27 cellular contexts compared by ENCODE assay signal in the genomic region with DNA sequence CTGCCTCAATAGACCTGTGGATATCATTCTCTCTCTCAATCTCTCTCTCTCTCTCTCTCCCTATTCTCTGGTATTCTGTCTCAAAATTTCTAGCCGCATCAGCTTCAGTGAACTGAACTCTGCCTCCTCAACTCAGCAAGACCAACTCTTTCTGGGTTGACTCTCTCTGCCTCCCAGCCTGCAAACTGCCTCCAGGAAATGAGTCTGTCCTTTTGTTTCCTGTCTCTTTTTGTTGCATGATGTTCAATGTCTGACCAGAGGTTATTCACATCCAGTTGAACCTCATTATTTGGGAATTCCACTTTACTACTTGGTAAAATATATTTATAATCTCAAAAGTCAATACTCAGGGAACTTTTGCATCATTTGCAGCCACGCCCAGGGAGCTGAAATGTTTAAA.
A peak's percentile ranks its signal among the peaks of the same experiment; 100 is the strongest.
DNase-seq lines count a peak whose midpoint lies in the region; ATAC-seq, FAIRE-seq and TF ChIP-seq lines count a peak whose summit lies in the region.
"Had no signal": no experiment of that assay in that cellular context is flagged by ENCODE, and none has a peak within 500 bp of the region (broad histone marks: within the 10 kb centered on the region; RNA-seq: fewer than 3 reads in every experiment).

No MANE protein-coding gene starts in this region.

- H3K4me1 ChIP-seq in A673 (ENCODE audit: insufficient read depth, low read length, poor library complexity, severe bottlenecking) (no peaks in the 10 kb centered on the region), mucosa of descending colon (ENCODE audit: low read depth) (no peaks in the 10 kb centered on the region), foreskin keratinocyte (no peaks in the 10 kb centered on the region)
- H3K4me1 ChIP-seq: Caco-2 had no signal

- BruUV-seq in A673 (replicated peaks; lab: Mats Ljungman, UMichigan), result no TSS peak

- ATAC-seq in mucosa of descending colon, result no peak
- no peak for ATAC-seq in foreskin keratinocyte
- ATAC-seq: CD8-positive, alpha-beta T cell; HepG2; K562; Panc1 had no signal

- no peak for FAIRE-seq in bronchial epithelial cell (lab: Jason Lieb, UNC)
- FAIRE-seq: A204.1, HepG2, K562 had no signal

- DNase-seq in A673 (ENCODE audit: low spot score) (peak; percentile 11), HT1080 (ENCODE audit: low read depth) (peak; percentile 54), bronchial epithelial cell (ENCODE audit: low read depth) (peak; percentile 8), fibroblast of the aortic adventitia (ENCODE audit: low read depth) (peak; percentile 10), NCI-H146 treated with DMSO at 0.1 percent for 48 hours (lab: John Stamatoyannopoulos, UW; ENCODE audit: unreplicated experiment) (no peak), caudate nucleus (lab: John Stamatoyannopoulos, UW) (no peak), mucosa of descending colon (no peak), foreskin keratinocyte (no peak)
- DNase-seq: Caco-2; CD8-positive, alpha-beta T cell; DMS 273 treated with DMSO at 0.1 percent for 48 hours; DMS79; H7; MG63; NCI-H1417; NCI-H1694 treated with DMSO at 0.1 percent for 48 hours; NCI-H2081; NCI-H2227 treated with DMSO at 0.1 percent for 48 hours; NCI-H69; SIG-M5 had no signal

- CTCF ChIA-PET in A673 (lab: Charles Lee), result no interaction called here

- H3K4me3 ChIP-seq in A673 (ENCODE audit: low read depth, low read length, poor library complexity, severe bottlenecking), result no peak overlapping the region
- no peak overlapping the region for H3K4me3 ChIP-seq in bronchial epithelial cell (ENCODE audit: low read depth, low read length)
- no peak overlapping the region for H3K4me3 ChIP-seq in fibroblast of the aortic adventitia (ENCODE audit: low read depth, low read length)
- H3K4me3 ChIP-seq in mucosa of descending colon, result no peak overlapping the region
- H3K4me3 ChIP-seq: K562, MG63, SK-N-MC had no signal

- intact Hi-C loops in A673 (cut with micrococcal nuclease; ENCODE audit: unreplicated experiment), result no loop called here
- intact Hi-C loops in mucosa of descending colon (cut with DNase I, micrococcal nuclease), result no loop called here

- no peaks in the 10 kb centered on the region for H3K27me3 ChIP-seq in A673 (replicated peaks; ENCODE audit: insufficient read depth, low read depth, low read length, poor library complexity)
- H3K27me3 ChIP-seq in bronchial epithelial cell (ENCODE audit: control insufficient read depth, insufficient read depth, low read length), result no peaks in the 10 kb centered on the region
- H3K27me3 ChIP-seq in foreskin keratinocyte, result no peaks in the 10 kb centered on the region
- H3K27me3 ChIP-seq: MG63 had no signal

- TF ChIP-seq CTCF in A673 (conservative IDR thresholded peaks at IDR 0.05; ENCODE audit: low read depth, low read length) (no peak), bronchial epithelial cell (IDR thresholded peaks at IDR 0.05; ENCODE audit: insufficient read depth, low read length, severe bottlenecking) (no peak), fibroblast of the aortic adventitia (IDR thresholded peaks at IDR 0.05; ENCODE audit: insufficient read depth, low read length) (no peak), mucosa of descending colon (IDR thresholded peaks at IDR 0.05) (no peak), foreskin keratinocyte (conservative IDR thresholded peaks at IDR 0.05) (no peak)

- POLR2A ChIA-PET in A673 (lab: Charles Lee; ENCODE audit: low non-redundant PET), result no interaction called here

- no peak overlapping the region for H3K27ac ChIP-seq in A673 (ENCODE audit: low read depth, low read length, poor library complexity, severe bottlenecking)
- H3K27ac ChIP-seq in caudate nucleus (ENCODE audit: low read depth, low read length), result no peak overlapping the region
- no peak overlapping the region for H3K27ac ChIP-seq in foreskin keratinocyte
- H3K27ac ChIP-seq: C4-2B, RWPE1, SK-N-MC had no signal

- H3K9me3 ChIP-seq in A673 (ENCODE audit: low read depth, low read length, poor library complexity, severe bottlenecking), result no peaks in the 10 kb centered on the region
- peaks cover 19% of the 10 kb centered on the region for H3K9me3 ChIP-seq in mucosa of descending colon
- H3K9me3 ChIP-seq: Caco-2, MG63 had no signal

- no peaks in the 10 kb centered on the region for H3K36me3 ChIP-seq in A673 (ENCODE audit: insufficient read depth, low read length, poor library complexity, severe bottlenecking)
- H3K36me3 ChIP-seq in bronchial epithelial cell (ENCODE audit: control insufficient read depth, insufficient read depth, low read length), result no peaks in the 10 kb centered on the region
- no peaks in the 10 kb centered on the region for H3K36me3 ChIP-seq in mucosa of descending colon (ENCODE audit: low read depth)
- H3K36me3 ChIP-seq: MG63 had no signal

Comparison
In these comparisons a context has a peak if more than half of its experiments do, and no peak if none do; other contexts are left out.
1. DNase-seq: peak in A673 (single experiment), HT1080 (single experiment), bronchial epithelial cell (single experiment) and fibroblast of the aortic adventitia (single experiment); none in NCI-H146 treated with DMSO at 0.1 percent for 48 hours (single experiment), caudate nucleus (0 of 61), mucosa of descending colon (0 of 3) and foreskin keratinocyte (0 of 2).